1 cellular context compared by ENCODE assay signal in genomic region chr11:63917685-63918523, GRCh38.
TF ChIP-seq lines count a peak whose summit lies in the region.

No MANE protein-coding gene starts in this region.

TF ChIP-seq in endothelial cell of umbilical vein, 7 proteins besides CTCF, POLR2A, EP300 and RAD21 (continued from another document):
- TF ChIP-seq JUN (IDR thresholded peaks at IDR 0.05; ENCODE audit: borderline replicate concordance, insufficient read depth, insufficient read length, low read depth) (no peak), POLR2AphosphoS5 (IDR thresholded peaks at IDR 0.05; ENCODE audit: insufficient read depth, low read depth, low read length) (no peak)
